In the genomic region with DNA sequence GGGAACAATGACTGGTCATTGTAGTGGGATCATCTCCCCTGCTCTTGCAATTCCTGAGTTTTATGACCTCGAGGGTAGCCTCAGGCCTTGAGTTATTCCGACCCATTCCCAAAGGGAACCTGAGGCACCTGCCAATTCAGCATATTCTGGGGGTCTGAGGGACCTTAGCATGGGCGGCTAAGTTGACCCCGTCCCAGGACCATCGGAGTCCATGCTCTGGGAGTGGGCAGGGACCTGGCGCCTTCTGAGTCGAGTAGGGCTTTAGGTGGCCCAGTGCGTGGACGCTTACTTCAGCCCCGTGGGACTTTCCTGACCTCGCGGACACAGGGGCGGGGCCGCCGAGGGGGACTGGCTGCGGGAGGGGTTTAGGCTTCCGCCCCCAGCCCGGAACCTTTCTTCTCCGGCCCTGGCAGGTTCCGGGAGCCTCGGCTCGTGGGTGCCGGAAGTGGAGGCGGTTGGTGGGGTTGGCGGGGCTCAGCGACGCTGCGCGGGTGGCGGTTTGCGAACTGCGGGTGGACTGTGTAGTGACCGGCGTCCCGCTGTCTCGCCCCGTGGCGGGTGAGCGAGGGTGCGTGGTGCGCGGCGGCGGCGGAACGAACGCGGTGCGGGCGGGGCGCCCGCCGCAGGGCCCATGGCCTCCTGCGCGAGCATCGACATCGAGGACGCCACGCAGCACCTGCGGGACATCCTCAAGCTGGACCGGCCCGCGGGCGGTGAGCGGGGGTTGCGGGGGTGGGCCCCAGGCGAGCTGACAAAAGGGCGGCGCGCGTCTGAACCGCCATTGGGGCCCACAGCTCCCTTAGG, we compare ENCODE assay signal across 8 cellular contexts. TPM values are rescaled to one million over a fixed set of nuclear protein-coding genes. Genes with fewer than 3 reads are reported as not detected.
DNase-seq lines count a peak whose midpoint lies in the region; ATAC-seq, FAIRE-seq and TF ChIP-seq lines count a peak whose summit lies in the region.

A gene with protein sequence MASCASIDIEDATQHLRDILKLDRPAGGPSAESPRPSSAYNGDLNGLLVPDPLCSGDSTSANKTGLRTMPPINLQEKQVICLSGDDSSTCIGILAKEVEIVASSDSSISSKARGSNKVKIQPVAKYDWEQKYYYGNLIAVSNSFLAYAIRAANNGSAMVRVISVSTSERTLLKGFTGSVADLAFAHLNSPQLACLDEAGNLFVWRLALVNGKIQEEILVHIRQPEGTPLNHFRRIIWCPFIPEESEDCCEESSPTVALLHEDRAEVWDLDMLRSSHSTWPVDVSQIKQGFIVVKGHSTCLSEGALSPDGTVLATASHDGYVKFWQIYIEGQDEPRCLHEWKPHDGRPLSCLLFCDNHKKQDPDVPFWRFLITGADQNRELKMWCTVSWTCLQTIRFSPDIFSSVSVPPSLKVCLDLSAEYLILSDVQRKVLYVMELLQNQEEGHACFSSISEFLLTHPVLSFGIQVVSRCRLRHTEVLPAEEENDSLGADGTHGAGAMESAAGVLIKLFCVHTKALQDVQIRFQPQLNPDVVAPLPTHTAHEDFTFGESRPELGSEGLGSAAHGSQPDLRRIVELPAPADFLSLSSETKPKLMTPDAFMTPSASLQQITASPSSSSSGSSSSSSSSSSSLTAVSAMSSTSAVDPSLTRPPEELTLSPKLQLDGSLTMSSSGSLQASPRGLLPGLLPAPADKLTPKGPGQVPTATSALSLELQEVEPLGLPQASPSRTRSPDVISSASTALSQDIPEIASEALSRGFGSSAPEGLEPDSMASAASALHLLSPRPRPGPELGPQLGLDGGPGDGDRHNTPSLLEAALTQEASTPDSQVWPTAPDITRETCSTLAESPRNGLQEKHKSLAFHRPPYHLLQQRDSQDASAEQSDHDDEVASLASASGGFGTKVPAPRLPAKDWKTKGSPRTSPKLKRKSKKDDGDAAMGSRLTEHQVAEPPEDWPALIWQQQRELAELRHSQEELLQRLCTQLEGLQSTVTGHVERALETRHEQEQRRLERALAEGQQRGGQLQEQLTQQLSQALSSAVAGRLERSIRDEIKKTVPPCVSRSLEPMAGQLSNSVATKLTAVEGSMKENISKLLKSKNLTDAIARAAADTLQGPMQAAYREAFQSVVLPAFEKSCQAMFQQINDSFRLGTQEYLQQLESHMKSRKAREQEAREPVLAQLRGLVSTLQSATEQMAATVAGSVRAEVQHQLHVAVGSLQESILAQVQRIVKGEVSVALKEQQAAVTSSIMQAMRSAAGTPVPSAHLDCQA (N-terminal part only) (plus strand): TSS at position 422 of the 804 bp plus-strand sequence. CDS start 210 bp downstream, at position 632.

- H3K27ac ChIP-seq in keratinocyte (ENCODE audit: control insufficient read depth, insufficient read depth, low read length) = peak within 1 kb of the TSS; percentile 82

- peaks cover 4% of the 10 kb centered on the region for H4K20me1 ChIP-seq in keratinocyte (ENCODE audit: control insufficient read depth, extremely low read depth, insufficient read depth, low read length)

- peak within 1 kb of the TSS; percentile 87 for H2AFZ ChIP-seq in keratinocyte (ENCODE audit: control insufficient read depth, low read length)

- DNase-seq in NCI-H1436 (lab: John Stamatoyannopoulos, UW) (peak; percentile 51), NCI-H1436 treated with DMSO at 0.1 percent for 48 hours (lab: John Stamatoyannopoulos, UW) (no peak), NCI-H2171 (lab: John Stamatoyannopoulos, UW) (peak; percentile 68), cerebellar cortex (ENCODE audit: low spot score) (peak; percentile 65), keratinocyte (ENCODE audit: low read depth, low spot score) (no peak)
- peak; percentile 83 for DNase-seq in activated CD4-positive, alpha-beta T cell treated with anti-CD3 and anti-CD28 coated beads for 1 hour
- peak; percentile 79 to 93 (median 83) for DNase-seq in stimulated activated CD4-positive, alpha-beta T cell treated with anti-CD3 and anti-CD28 coated beads, Interleukin-12 subunit alpha, Interleukin-12 subunit beta, amount 100 ng/mL, for 48 hours (ENCODE audit: low read depth in 2 of 3, low spot score in 1 of 3)

- TF ChIP-seq CTCF in keratinocyte (optimal IDR thresholded peaks at IDR 0.05 in 1 of 3, IDR thresholded peaks at IDR 0.05 in 1 of 3, conservative IDR thresholded peaks at IDR 0.05 in 1 of 3; ENCODE audit: extremely low read depth in 1 of 3, insufficient read depth in 2 of 3, low read length in 3 of 3) = no peak

- H3K9ac ChIP-seq in keratinocyte (ENCODE audit: control insufficient read depth, extremely low read depth, insufficient read depth, low read length) = peak within 1 kb of the TSS; percentile 93

- ATAC-seq in HG02678 (IDR thresholded peaks at IDR 0.05; ENCODE audit: unreplicated experiment) = peak; percentile 74

- H3K79me2 ChIP-seq in keratinocyte (ENCODE audit: control insufficient read depth, insufficient read depth, low read length) = peaks cover 28% of the 10 kb centered on the region

- no peaks in the 10 kb centered on the region for H3K27me3 ChIP-seq in keratinocyte (ENCODE audit: control insufficient read depth, extremely low read depth, insufficient read depth, low read length)

- FAIRE-seq in keratinocyte (lab: Jason Lieb, UNC) = no peak

- H3K9me1 ChIP-seq in keratinocyte (ENCODE audit: control insufficient read depth, extremely low read depth, insufficient read depth, low read length) = no peaks in the 10 kb centered on the region

- no peaks in the 10 kb centered on the region for H3K9me3 ChIP-seq in keratinocyte (ENCODE audit: control insufficient read depth, low read depth, low read length)

- peak within 1 kb of the TSS; percentile 71 to 97 (median 94) for H3K4me3 ChIP-seq in keratinocyte (ENCODE audit: control insufficient read depth in 2 of 3, extremely low read depth in 1 of 3, insufficient read depth in 2 of 3, low read depth in 1 of 3, low read length in 3 of 3)

- H3K36me3 ChIP-seq in keratinocyte (ENCODE audit: control insufficient read depth in 2 of 2, extremely low read depth in 1 of 2, insufficient read depth in 2 of 2, low read length in 2 of 2) = peaks cover 38 to 47% of the 10 kb centered on the region in 2 experiments

- peak within 1 kb of the TSS; percentile 84 for H3K4me2 ChIP-seq in keratinocyte (ENCODE audit: control insufficient read depth, extremely low read depth, insufficient read depth, low read depth, low read length)

- dilution Hi-C loops in keratinocyte (cut with MboI; ENCODE audit: extremely low pct_ligation_motif_present, low sequenced_read_pairs) = no loop called here

- H3K4me1 ChIP-seq in keratinocyte (ENCODE audit: control insufficient read depth, extremely low read depth, insufficient read depth, low read length) = peaks cover 29% of the 10 kb centered on the region

RNA-seq across cellular contexts. Expression of the gene that starts here (rescaled TPM):
- 16.7 to 28.0 TPM (median 25.4 TPM) in 3 replicates for polyA plus RNA-seq in keratinocyte
- polyA plus RNA-seq in keratinocyte (2011; ENCODE audit: low read depth) = 29.5 TPM
- polyA plus RNA-seq in keratinocyte (2011; cell fraction: cytosol; rRNA removed) = 13.2 and 18.5 TPM in 2 replicates
- 63.0 and 74.1 TPM in 2 replicates for polyA plus RNA-seq in keratinocyte (2011; cell fraction: nucleus; rRNA removed)
- 22.5 and 27.7 TPM in 2 replicates for polyA plus RNA-seq in keratinocyte (2012; ENCODE audit: low replicate concordance)
- polyA minus RNA-seq in keratinocyte = 44.4 to 165 TPM (median 55.4 TPM) in 3 replicates
- polyA minus RNA-seq in keratinocyte (2011; cell fraction: cytosol; rRNA and poly(A)+ RNA removed) = 39.9 TPM
- polyA minus RNA-seq in keratinocyte (2011; cell fraction: nucleus; rRNA and poly(A)+ RNA removed) = 42.0 and 57.0 TPM in 2 replicates

Comparison
In these comparisons a context has a peak if more than half of its experiments do, and no peak if none do; other contexts are left out.
1. DNase-seq: peak in NCI-H1436 (single experiment), NCI-H2171 (single experiment), activated CD4-positive, alpha-beta T cell treated with anti-CD3 and anti-CD28 coated beads for 1 hour (single experiment), cerebellar cortex (single experiment) and stimulated activated CD4-positive, alpha-beta T cell treated with anti-CD3 and anti-CD28 coated beads, Interleukin-12 subunit alpha, Interleukin-12 subunit beta, amount 100 ng/mL, for 48 hours (3 of 3); none in NCI-H1436 treated with DMSO at 0.1 percent for 48 hours (single experiment) and keratinocyte (single experiment).